In genomic region chr1:94079056-94079990, GRCh38 we compare ENCODE assay signal across 1 cellular context.
TF ChIP-seq lines count a peak whose summit lies in the region.

No MANE protein-coding gene starts in this region.

TF ChIP-seq in HEK293, 187 proteins besides CTCF, POLR2A, EP300 and RAD21 (continued from another document):
- 0 out of 2 replicates have a peak, but pooled peaks have one; percentile 13 for TF ChIP-seq ZNF398 (tag by site-specific recombination; IDR thresholded peaks at IDR 0.05)
- TF ChIP-seq SP7 (tag by site-specific recombination; IDR thresholded peaks at IDR 0.05), result peak; percentile 91
- TF ChIP-seq ZNF791 (tag by site-specific recombination; IDR thresholded peaks at IDR 0.05), result no peak
